8 cellular contexts compared by ENCODE assay signal in the genomic region with DNA sequence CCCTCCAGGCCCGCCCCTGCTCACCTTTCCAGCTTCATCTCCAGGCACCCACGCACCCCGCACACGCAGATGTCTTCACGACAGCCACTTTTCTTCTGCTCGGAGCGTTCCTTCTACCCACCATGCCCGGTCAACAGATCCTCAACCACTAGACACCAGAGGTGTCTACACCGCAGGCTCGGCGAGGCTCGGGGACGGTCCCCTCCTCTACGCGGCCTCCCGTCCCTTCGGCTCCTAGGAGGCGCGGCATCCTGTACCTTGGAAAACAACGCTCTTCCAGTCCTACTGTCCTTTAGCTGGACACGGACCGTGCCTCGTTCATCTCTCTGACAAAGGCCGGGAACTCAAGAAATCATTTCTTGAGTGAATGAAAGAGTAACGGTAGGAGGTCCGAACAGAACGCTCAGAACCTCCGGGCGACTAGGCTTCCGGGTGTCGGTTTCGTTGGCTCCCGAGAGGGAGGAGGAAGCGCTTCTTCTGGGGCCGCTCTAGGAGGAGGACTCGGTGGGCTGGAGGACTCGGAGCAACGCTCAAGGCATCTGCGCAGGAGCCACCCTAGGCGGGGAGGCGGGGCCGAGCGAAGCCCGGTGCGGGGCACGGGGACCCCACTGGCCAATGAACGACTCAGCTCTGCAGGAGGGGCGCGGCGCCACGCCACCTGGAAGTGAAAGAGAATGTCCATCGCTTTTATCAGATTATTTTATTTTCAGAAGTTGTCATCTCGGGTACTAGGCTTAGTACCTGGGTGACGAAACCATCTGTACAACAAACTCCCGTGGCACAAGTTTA. TPM values are rescaled to one million over a fixed set of nuclear protein-coding genes. Genes with fewer than 3 reads are reported as not detected.
DNase-seq lines count a peak whose midpoint lies in the region; ATAC-seq and TF ChIP-seq lines count a peak whose summit lies in the region.

No MANE protein-coding gene starts in this region.

- peaks cover 21% of the 10 kb centered on the region for H3K4me1 Mint-ChIP-seq in T-helper 1 cell treated with Interleukin-12 subunit alpha and Interleukin-12 subunit beta and Interleukin-4 antibody, amounts not matched to agents 30 μg/mL and 1 μg/mL, for 36 hours (ENCODE audit: low read depth)

- peak overlapping the region; percentile 99 for H3K4me3 Mint-ChIP-seq in T-helper 1 cell treated with Interleukin-12 subunit alpha and Interleukin-12 subunit beta and Interleukin-4 antibody, amounts not matched to agents 30 μg/mL and 1 μg/mL, for 36 hours

- TF ChIP-seq CTCF in upper lobe of left lung (IDR thresholded peaks at IDR 0.05), result no peak

- peak overlapping the region; percentile 75 to 87 (median 80) for H3K27ac ChIP-seq in upper lobe of left lung

- peaks cover 12 to 25% (median 23%) of the 10 kb centered on the region in 4 donors for H3K4me1 ChIP-seq in upper lobe of left lung

- ATAC-seq in GM18498 (IDR thresholded peaks at IDR 0.05; ENCODE audit: unreplicated experiment) (peak; percentile 97), HG02885 (IDR thresholded peaks at IDR 0.05; ENCODE audit: poor library complexity, unreplicated experiment) (peak; percentile 97), left cardiac atrium (peak; percentile 100), upper lobe of left lung (ENCODE audit: low FRiP score in 2 of 2) (peak; percentile 100)

- no peaks in the 10 kb centered on the region for H3K27me3 Mint-ChIP-seq in T-helper 1 cell treated with Interleukin-12 subunit alpha and Interleukin-12 subunit beta and Interleukin-4 antibody, amounts not matched to agents 30 μg/mL and 1 μg/mL, for 36 hours (ENCODE audit: low read depth)

- intact Hi-C loops in left cardiac atrium (cut with DNase I), result loop anchor here in 1 of 2 donors (5.0 kb wide), 1 partner anchor 35 kb away; a partner anchor contains a TSS
- intact Hi-C loops in posterior cingulate gyrus (cut with DNase I), result no loop called here

- DNase-seq in NCI-H1694 (lab: John Stamatoyannopoulos, UW) (peak; percentile 96), amygdala (lab: John Stamatoyannopoulos, UW) (peak; percentile 46 to 97 (median 92)), left cardiac atrium (peak; percentile 99), posterior cingulate gyrus (peak; percentile 92 to 99 (median 96)), upper lobe of left lung (peak; percentile 99)

- TF ChIP-seq EP300 in upper lobe of left lung (IDR thresholded peaks at IDR 0.05), result no peak

- peak in 3 of 4 donors; percentile 29 to 71 (median 53) for TF ChIP-seq POLR2A in upper lobe of left lung (IDR thresholded peaks at IDR 0.05)

- no peaks in the 10 kb centered on the region for H3K27me3 ChIP-seq in upper lobe of left lung

- peak overlapping the region; percentile 96 for H3K27ac Mint-ChIP-seq in T-helper 1 cell treated with Interleukin-12 subunit alpha and Interleukin-12 subunit beta and Interleukin-4 antibody, amounts not matched to agents 30 μg/mL and 1 μg/mL, for 36 hours

- H3K9me3 Mint-ChIP-seq in T-helper 1 cell treated with Interleukin-12 subunit alpha and Interleukin-12 subunit beta and Interleukin-4 antibody, amounts not matched to agents 30 μg/mL and 1 μg/mL, for 36 hours, result no peaks in the 10 kb centered on the region

- WGBS in upper lobe of left lung, 2 donors, result 0 to 1% methylated on average over 38 to 55 of the region's 55 CpGs

- H3K4me3 ChIP-seq in upper lobe of left lung, result peak overlapping the region; percentile 64 to 98 (median 80)

- H3K9me3 ChIP-seq in upper lobe of left lung, result no peaks in the 10 kb centered on the region

- H3K36me3 ChIP-seq in upper lobe of left lung, result peaks cover 0 to 17% (median 13%) of the 10 kb centered on the region in 4 donors

- peaks cover 15% of the 10 kb centered on the region for H3K36me3 Mint-ChIP-seq in T-helper 1 cell treated with Interleukin-12 subunit alpha and Interleukin-12 subunit beta and Interleukin-4 antibody, amounts not matched to agents 30 μg/mL and 1 μg/mL, for 36 hours (ENCODE audit: low read depth)

RNA-seq across cellular contexts. Expression of a gene that starts 7.2 kb away (rescaled TPM):
- total RNA-seq in left cardiac atrium (100 to 1,000 TPM; 251 to 257 TPM), upper lobe of left lung (100 to 1,000 TPM; 167 to 276 (median 221) TPM)

RNA-seq across cellular contexts. Expression of a gene that starts 14.5 kb away (rescaled TPM):
- total RNA-seq in left cardiac atrium (1 to 10 TPM; 5.5 to 6.1 TPM), upper lobe of left lung (10 to 100 TPM in 3 of 6 donors, 1 to 10 TPM in 3; 6.0 to 31.4 (median 8.8) TPM)

RNA-seq across cellular contexts. Expression of a gene that starts 34.1 kb away (rescaled TPM):
- 10 to 100 TPM; 48.0 to 53.9 TPM for total RNA-seq in left cardiac atrium
- 10 to 100 TPM; 46.1 to 74.3 (median 68.5) TPM for total RNA-seq in upper lobe of left lung

RNA-seq across cellular contexts. Expression of a gene that starts 34.7 kb away (rescaled TPM):
- total RNA-seq in left cardiac atrium, result 10 to 100 TPM; 49.6 to 59.1 TPM
- total RNA-seq in upper lobe of left lung, result 100 to 1,000 TPM in 1 of 6 donors, 10 to 100 TPM in 5; 38.2 to 104 (median 66.2) TPM

RNA-seq across cellular contexts. Expression of a gene that starts 51.2 kb away (rescaled TPM):
- not detected for total RNA-seq in left cardiac atrium
- total RNA-seq in upper lobe of left lung, result not detected

Comparison
In these comparisons a context has a peak if more than half of its experiments do, and no peak if none do; other contexts are left out.
1. Peak in every context shown above with its lines: DNase-seq, ATAC-seq, H3K4me3 ChIP-seq and H3K27ac ChIP-seq.